ENCODE assay signal across 21 cellular contexts in the genomic region with DNA sequence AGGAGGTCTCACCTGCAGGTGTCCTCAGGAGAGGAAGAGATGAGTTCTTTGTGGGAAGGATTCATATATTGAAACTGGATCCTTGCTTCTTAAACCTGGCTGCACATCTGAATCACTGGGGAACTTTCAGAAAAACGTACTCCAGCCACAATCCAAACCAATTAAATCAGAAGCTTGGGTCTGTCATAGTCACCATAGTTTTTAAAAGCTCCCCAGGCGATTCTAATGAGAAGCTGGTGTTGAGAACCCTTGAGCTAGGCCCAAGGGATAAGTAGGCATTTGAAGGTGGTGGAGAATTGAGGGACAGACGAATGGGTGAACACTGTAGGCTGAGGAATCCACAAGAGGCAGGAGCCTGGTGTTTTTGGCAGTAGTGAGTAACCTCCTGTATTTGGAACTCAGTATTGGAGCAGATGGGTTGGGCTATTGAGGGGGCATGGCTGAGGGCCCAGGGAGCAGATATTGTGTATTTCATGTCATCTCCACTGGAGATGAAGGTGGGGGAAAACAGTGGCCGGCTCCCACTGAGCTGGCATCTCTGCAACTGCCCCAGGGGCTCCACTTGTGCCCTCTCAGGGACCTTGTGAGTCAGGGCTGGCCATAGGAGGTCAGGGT. TPM values are rescaled to one million over a fixed set of nuclear protein-coding genes. Genes with fewer than 3 reads are reported as not detected.
DNase-seq lines count a peak whose midpoint lies in the region; ATAC-seq and TF ChIP-seq lines count a peak whose summit lies in the region.
"Had no signal": no experiment of that assay in that cellular context is flagged by ENCODE, and none has a peak within 500 bp of the region (broad histone marks: within the 10 kb centered on the region; RNA-seq: fewer than 3 reads in every experiment).

No MANE protein-coding gene starts in this region.

- TF ChIP-seq CTCF in spleen (IDR thresholded peaks at IDR 0.05 in 8 of 11, conservative IDR thresholded peaks at IDR 0.05 in 3 of 11): no peak

- TF ChIP-seq POLR2A in spleen (IDR thresholded peaks at IDR 0.05): no peak

- ATAC-seq in HG02870 (IDR thresholded peaks at IDR 0.05; ENCODE audit: unreplicated experiment) (no peak), GM19328 (IDR thresholded peaks at IDR 0.05; ENCODE audit: unreplicated experiment) (no peak)
- ATAC-seq: GM12878, HepG2, Panc1 had no signal

- intact Hi-C loops in spleen (cut with DNase I; ENCODE audit: low total_unique reads): no loop called here

- no peaks in the 10 kb centered on the region for H3K4me1 ChIP-seq in spleen

- H3K36me3 ChIP-seq in spleen: no peaks in the 10 kb centered on the region

- peak; percentile 43 for DNase-seq in NCI-H2171 treated with DMSO at 0.1 percent for 48 hours (lab: John Stamatoyannopoulos, UW)
- DNase-seq in NCI-H2171 (lab: John Stamatoyannopoulos, UW): no peak
- peak; percentile 23 for DNase-seq in NCI-H1694 treated with DMSO at 0.1 percent for 48 hours (lab: John Stamatoyannopoulos, UW)
- peak; percentile 80 for DNase-seq in cerebellum (ENCODE audit: low spot score)
- DNase-seq in spleen: peak; percentile 25
- no peak for DNase-seq in activated T-cell treated with anti-CD3 and anti-CD28 coated beads, Interleukin-2, amount 50 U/mL, for 48 hours
- DNase-seq: Calu3; CD4-positive, alpha-beta memory T cell; DND-41; GDM1; NCI-H1105 treated with DMSO at 0.1 percent for 48 hours; NCI-H2029; SHP77; SK-N-SH had no signal

- no peaks in the 10 kb centered on the region for H3K9me3 ChIP-seq in spleen
- H3K9me3 ChIP-seq: SK-N-SH had no signal

- WGBS in spleen, 5 donors: 59 to 82% (median 65%) methylated on average over 4 of the region's 4 CpGs

- no peaks in the 10 kb centered on the region for H3K27me3 ChIP-seq in spleen (replicated peaks in 1 of 7)

- H3K4me3 ChIP-seq in spleen: no peak overlapping the region
- H3K4me3 ChIP-seq: GM12878 had no signal

- no peak overlapping the region for H3K27ac ChIP-seq in spleen

RNA-seq across cellular contexts. Expression of gene ADCYAP1R1, which starts 14.5 kb away (rescaled TPM):
- total RNA-seq in cerebellum: 56.7 TPM
- total RNA-seq in spleen: 1 to 10 TPM in 4 of 7 donors, under 1 TPM in 3; 0.43 to 5.6 (median 1.0) TPM
- polyA plus RNA-seq in spleen: under 1 TPM; 0.04 to 0.13 (median 0.06) TPM
- total RNA-seq: Calu3; CD4-positive, alpha-beta memory T cell; GM12878; HepG2; MCF 10A had no signal
- polyA plus RNA-seq: BJ; CD4-positive, alpha-beta memory T cell; GM12878; HepG2 had no signal

Comparison
In these comparisons a context has a peak if more than half of its experiments do, and no peak if none do; other contexts are left out.
1. DNase-seq: peak in NCI-H2171 treated with DMSO at 0.1 percent for 48 hours (single experiment), NCI-H1694 treated with DMSO at 0.1 percent for 48 hours (single experiment), cerebellum (single experiment) and spleen (single experiment); none in NCI-H2171 (single experiment) and activated T-cell treated with anti-CD3 and anti-CD28 coated beads, Interleukin-2, amount 50 U/mL, for 48 hours (0 of 2).